Comparison of ENCODE assay signal across 12 cellular contexts in genomic region chr4:57374866-57375595, GRCh38.
"Had no signal": no experiment of that assay in that cellular context is flagged by ENCODE, and none has a peak within 500 bp of the region (broad histone marks: within the 10 kb centered on the region; RNA-seq: fewer than 3 reads in every experiment).

No MANE protein-coding gene starts in this region.

- H3K9me3 ChIP-seq: neutrophil had no signal

- H3K36me3 ChIP-seq: ascending aorta, neutrophil had no signal

- H3K9me3 Mint-ChIP-seq: activated T-helper 1 cell treated with anti-CD3 and anti-CD28 coated beads, Interleukin-12 subunit alpha, Interleukin-12 subunit beta, Interleukin-2, Interleukin-4 antibody, amounts not matched to agents 30 ng/mL and 10 ng/mL and 1 ng/mL, durations not matched to agents 14 hours and 24 hours and 36 hours; stimulated activated memory B cell treated with anti-CD40 and anti-IgM and Interleukin-4, amounts not matched to agents 10 μg/mL and 1 μg/mL and 100 μg/mL, for 72 hours had no signal

- FAIRE-seq: endometrium, keratinocyte had no signal

- H3K4me1 Mint-ChIP-seq: memory B cell; natural killer cell; stimulated activated memory B cell treated with anti-CD40 and anti-IgM and Interleukin-4, amounts not matched to agents 10 μg/mL and 1 μg/mL and 100 μg/mL, for 72 hours had no signal

- H3K4me3 Mint-ChIP-seq: activated T-helper 1 cell treated with anti-CD3 and anti-CD28 coated beads, Interleukin-12 subunit alpha, Interleukin-12 subunit beta, Interleukin-2, Interleukin-4 antibody, amounts not matched to agents 30 ng/mL and 10 ng/mL and 1 ng/mL, durations not matched to agents 14 hours and 24 hours and 36 hours; memory B cell; natural killer cell; stimulated activated memory B cell treated with anti-CD40 and anti-IgM and Interleukin-4, amounts not matched to agents 10 μg/mL and 1 μg/mL and 100 μg/mL, for 72 hours had no signal

- H3K4me3 ChIP-seq: ascending aorta had no signal

- H3K27me3 Mint-ChIP-seq: memory B cell; stimulated activated memory B cell treated with anti-CD40 and anti-IgM and Interleukin-4, amounts not matched to agents 10 μg/mL and 1 μg/mL and 100 μg/mL, for 72 hours had no signal

- ATAC-seq: activated CD4-positive, CD25-positive, alpha-beta regulatory T cell treated with anti-CD3 and anti-CD28 coated beads, Interleukin-2, amount 50 U/mL, for 24 hours; left ventricle myocardium superior; natural killer cell; stimulated activated memory B cell treated with anti-CD40 and anti-IgM and Interleukin-4, amounts not matched to agents 10 μg/mL and 1 μg/mL and 100 μg/mL, for 72 hours had no signal

- H3K27ac ChIP-seq: ascending aorta, neutrophil had no signal

- H3K27me3 ChIP-seq: ascending aorta, neutrophil had no signal

- H3K27ac Mint-ChIP-seq: activated T-helper 1 cell treated with anti-CD3 and anti-CD28 coated beads, Interleukin-12 subunit alpha, Interleukin-12 subunit beta, Interleukin-2, Interleukin-4 antibody, amounts not matched to agents 30 ng/mL and 10 ng/mL and 1 ng/mL, durations not matched to agents 14 hours and 24 hours and 36 hours; memory B cell; natural killer cell; stimulated activated memory B cell treated with anti-CD40 and anti-IgM and Interleukin-4, amounts not matched to agents 10 μg/mL and 1 μg/mL and 100 μg/mL, for 72 hours had no signal

- H3K4me1 ChIP-seq: ascending aorta had no signal

- H3K36me3 Mint-ChIP-seq: memory B cell; natural killer cell; stimulated activated memory B cell treated with anti-CD40 and anti-IgM and Interleukin-4, amounts not matched to agents 10 μg/mL and 1 μg/mL and 100 μg/mL, for 72 hours had no signal

- DNase-seq: activated naive CD4-positive, alpha-beta T cell; left ventricle myocardium superior; natural killer cell; stimulated activated CD4-positive, alpha-beta T cell treated with anti-CD3 and anti-CD28 coated beads, Interleukin-2, amount 100 ng/mL, for 48 hours had no signal
